In genomic region chr12:49149-49548, GRCh38 we compare ENCODE assay signal across 3 cellular contexts. TPM values are rescaled to one million over a fixed set of nuclear protein-coding genes. Genes with fewer than 3 reads are reported as not detected.
"Had no signal": no experiment of that assay in that cellular context is flagged by ENCODE, and none has a peak within 500 bp of the region (broad histone marks: within the 10 kb centered on the region; RNA-seq: fewer than 3 reads in every experiment).

No MANE protein-coding gene starts in this region.

RNA-seq across cellular contexts. Expression of gene IQSEC3, which starts 17.4 kb away (rescaled TPM):
- total RNA-seq: GM23248, H4, HT-29 had no signal
- polyA plus RNA-seq: GM23248 had no signal
